Comparison of ENCODE assay signal across 8 cellular contexts in the genomic region with DNA sequence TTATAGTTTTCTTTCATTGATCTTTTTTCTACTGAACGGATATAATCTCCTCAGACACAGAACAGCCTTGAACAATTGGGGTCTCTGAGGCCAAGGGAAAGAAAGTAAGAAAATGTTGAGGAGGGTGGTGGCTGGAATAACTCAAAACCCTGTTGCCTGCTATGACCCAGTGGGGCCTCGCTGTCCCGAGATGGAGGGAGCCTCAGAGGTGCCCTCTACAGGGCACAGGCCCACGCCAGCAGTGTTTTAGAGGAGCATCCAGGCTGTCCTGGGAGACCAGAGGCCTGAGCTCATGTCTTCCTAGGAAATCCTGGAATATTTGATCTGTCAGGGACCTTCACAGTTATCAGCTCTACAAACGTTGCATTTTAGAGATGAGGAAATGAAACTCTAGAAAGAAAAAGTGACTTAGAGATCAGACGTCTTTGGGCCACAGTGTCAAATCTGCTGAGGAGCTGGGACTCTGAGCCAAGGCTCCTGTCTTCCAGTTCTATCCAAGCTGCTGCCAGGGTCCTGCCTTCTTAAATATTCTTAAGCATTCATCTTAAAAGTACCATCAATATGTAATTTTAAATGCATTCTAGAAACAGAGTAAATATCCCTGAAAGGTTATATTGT. TPM values are rescaled to one million over a fixed set of nuclear protein-coding genes. Genes with fewer than 3 reads are reported as not detected.
DNase-seq lines count a peak whose midpoint lies in the region; ATAC-seq and TF ChIP-seq lines count a peak whose summit lies in the region.

No MANE protein-coding gene starts in this region.

- TF ChIP-seq CTCF in cardiac muscle cell (IDR thresholded peaks at IDR 0.05; ENCODE audit: low read depth, low read length) (peak; percentile 86), spleen (IDR thresholded peaks at IDR 0.05 in 8 of 11, conservative IDR thresholded peaks at IDR 0.05 in 3 of 11) (peak in 9 of 11 experiments; percentile 10 to 63 (median 54))

- H3K27ac ChIP-seq in cardiac muscle cell (no peak overlapping the region), spleen (peak overlapping the region in 2 of 8 donors; percentile 9 to 35)

- H3K4me3 ChIP-seq in cardiac muscle cell (no peak overlapping the region), spleen (no peak overlapping the region)

- no peak for TF ChIP-seq POLR2A in spleen (IDR thresholded peaks at IDR 0.05)

- H3K27me3 ChIP-seq in cardiac muscle cell (no peaks in the 10 kb centered on the region), spleen (replicated peaks in 1 of 7) (no peaks in the 10 kb centered on the region)

- H3K4me1 ChIP-seq in cardiac muscle cell (ENCODE audit: low read depth) (peaks cover 3% of the 10 kb centered on the region), spleen (peaks cover 0 to 38% (median 23%) of the 10 kb centered on the region in 6 donors)

- peak; percentile 86 for ATAC-seq in Right ventricle myocardium inferior
- peak; percentile 38 for ATAC-seq in HG02571 (IDR thresholded peaks at IDR 0.05; ENCODE audit: unreplicated experiment)

- intact Hi-C loops in Right ventricle myocardium inferior (cut with DNase I) = no loop called here
- intact Hi-C loops in cardiac septum (cut with DNase I) = loop anchor here (5.0 kb wide), 1 partner anchor 89 kb away; no protein-coding TSS in a partner anchor
- intact Hi-C loops in spleen (cut with DNase I; ENCODE audit: low total_unique reads) = no loop called here

- WGBS in spleen, 5 donors = 27 to 41% (median 36%) methylated on average over 6 of the region's 6 CpGs

- DNase-seq in Right ventricle myocardium inferior (ENCODE audit: missing footprints) (no peak), cardiac septum (ENCODE audit: low spot score) (no peak), NCI-H2196 (lab: John Stamatoyannopoulos, UW; ENCODE audit: unreplicated experiment) (peak; percentile 4), cardiac muscle cell (ENCODE audit: low read depth in 1 of 2, low spot score in 1 of 2) (peak; percentile 46 to 63), spleen (peak; percentile 82), NCI-H2171 (lab: John Stamatoyannopoulos, UW) (no peak)
- peak; percentile 8 for DNase-seq in activated T-helper 9 cell treated with anti-CD3 and anti-CD28 coated beads, Interleukin-2, amount 50 U/mL, for 16 hours (ENCODE audit: low read depth)

- H3K9me3 ChIP-seq in cardiac muscle cell (ENCODE audit: low read depth) (no peaks in the 10 kb centered on the region), spleen (no peaks in the 10 kb centered on the region)

- H3K36me3 ChIP-seq in cardiac muscle cell (peaks cover under 1% of the 10 kb centered on the region), spleen (peaks cover 0 to under 1% (median 0%) of the 10 kb centered on the region in 6 donors)

RNA-seq across cellular contexts. Expression of a gene that starts 26.3 kb away (rescaled TPM):
- total RNA-seq in Right ventricle myocardium inferior (25.1 TPM), cardiac septum (17.4 TPM), cardiac muscle cell (15.0 and 16.1 TPM in 2 replicates), spleen (10 to 100 TPM in 5 of 7 donors, 1 to 10 TPM in 2; 7.7 to 16.6 (median 11.5) TPM)
- polyA plus RNA-seq in cardiac muscle cell (10.4 and 21.6 TPM in 2 replicates), spleen (1 to 10 TPM; 5.7 to 7.6 (median 6.7) TPM)

RNA-seq across cellular contexts. Expression of a gene that starts 31.7 kb away (rescaled TPM):
- total RNA-seq in Right ventricle myocardium inferior = 1.1 TPM
- 0.81 TPM for total RNA-seq in cardiac septum
- total RNA-seq in cardiac muscle cell = 1.1 and 4.8 TPM in 2 replicates
- 0.39 and 3.6 TPM in 2 replicates for polyA plus RNA-seq in cardiac muscle cell
- 1 to 10 TPM; 1.7 to 4.3 (median 2.5) TPM for total RNA-seq in spleen
- under 1 TPM; 0.15 to 0.41 (median 0.32) TPM for polyA plus RNA-seq in spleen

Comparison
In these comparisons a context has a peak if more than half of its experiments do, and no peak if none do; other contexts are left out.
1. DNase-seq: peak in NCI-H2196 (single experiment), activated T-helper 9 cell treated with anti-CD3 and anti-CD28 coated beads, Interleukin-2, amount 50 U/mL, for 16 hours (single experiment), cardiac muscle cell (2 of 2) and spleen (single experiment); none in Right ventricle myocardium inferior (single experiment), cardiac septum (single experiment) and NCI-H2171 (single experiment).